Comparison of ENCODE assay signal across 10 cellular contexts in genomic region chr2:18149660-18150246, GRCh38.
A peak's percentile ranks its signal among the peaks of the same experiment; 100 is the strongest.
DNase-seq lines count a peak whose midpoint lies in the region; ATAC-seq and TF ChIP-seq lines count a peak whose summit lies in the region.
"Had no signal": no experiment of that assay in that cellular context is flagged by ENCODE, and none has a peak within 500 bp of the region (broad histone marks: within the 10 kb centered on the region; RNA-seq: fewer than 3 reads in every experiment).

No MANE protein-coding gene starts in this region.

- H3K4me1 Mint-ChIP-seq in activated T-helper 1 cell treated with anti-CD3 and anti-CD28 coated beads, Interleukin-12 subunit alpha, Interleukin-12 subunit beta, Interleukin-2, Interleukin-4 antibody, amounts not matched to agents 30 ng/mL and 10 ng/mL and 1 ng/mL, durations not matched to agents 14 hours and 24 hours and 36 hours (ENCODE audit: low read depth), result no peaks in the 10 kb centered on the region
- H3K4me1 Mint-ChIP-seq: activated naive CD4-positive, alpha-beta T cell treated with anti-CD3 and anti-CD28 coated beads, Interleukin-2, amount 50 U/mL, for 24 hours had no signal

- H3K27me3 Mint-ChIP-seq in activated T-helper 1 cell treated with anti-CD3 and anti-CD28 coated beads, Interleukin-12 subunit alpha, Interleukin-12 subunit beta, Interleukin-2, Interleukin-4 antibody, amounts not matched to agents 30 ng/mL and 10 ng/mL and 1 ng/mL, durations not matched to agents 14 hours and 24 hours and 36 hours (ENCODE audit: insufficient read depth), result no peaks in the 10 kb centered on the region

- H3K4me1 ChIP-seq in lung (ENCODE audit: control insufficient read depth in 2 of 2, insufficient read depth in 2 of 2, low read length in 2 of 2), result no peaks in the 10 kb centered on the region

- H3K9me3 Mint-ChIP-seq in activated T-helper 1 cell treated with anti-CD3 and anti-CD28 coated beads, Interleukin-12 subunit alpha, Interleukin-12 subunit beta, Interleukin-2, Interleukin-4 antibody, amounts not matched to agents 30 ng/mL and 10 ng/mL and 1 ng/mL, durations not matched to agents 14 hours and 24 hours and 36 hours, result no peaks in the 10 kb centered on the region
- H3K9me3 Mint-ChIP-seq: activated naive CD4-positive, alpha-beta T cell treated with anti-CD3 and anti-CD28 coated beads, Interleukin-2, amount 50 U/mL, for 24 hours had no signal

- H3K36me3 ChIP-seq in brain microvascular endothelial cell (replicated peaks) (no peaks in the 10 kb centered on the region), lung (ENCODE audit: control insufficient read depth in 2 of 2, insufficient read depth in 2 of 2, low read length in 2 of 2) (no peaks in the 10 kb centered on the region)
- H3K36me3 ChIP-seq: BLaER1 had no signal

- in situ Hi-C loops in brain microvascular endothelial cell (cut with HindIII; ENCODE audit: low pct_ligation_motif_present, low sequenced_read_pairs), result no loop called here

- ATAC-seq in HG03060 (IDR thresholded peaks at IDR 0.05; ENCODE audit: low read depth, unreplicated experiment) (peak; percentile 70), lung (ENCODE audit: insufficient read depth, low FRiP score) (no peak), GM18907 (IDR thresholded peaks at IDR 0.05; ENCODE audit: unreplicated experiment) (no peak)

- peak; percentile 72 for TF ChIP-seq CTCF in brain microvascular endothelial cell (IDR thresholded peaks at IDR 0.05; ENCODE audit: low read depth, low read length, missing control alignments)
- peak; percentile 31 for TF ChIP-seq CTCF in lung (IDR thresholded peaks at IDR 0.05; ENCODE audit: control extremely low read depth, extremely low read depth)

- no peak overlapping the region for H3K27ac Mint-ChIP-seq in activated T-helper 1 cell treated with anti-CD3 and anti-CD28 coated beads, Interleukin-12 subunit alpha, Interleukin-12 subunit beta, Interleukin-2, Interleukin-4 antibody, amounts not matched to agents 30 ng/mL and 10 ng/mL and 1 ng/mL, durations not matched to agents 14 hours and 24 hours and 36 hours
- H3K27ac Mint-ChIP-seq: activated naive CD4-positive, alpha-beta T cell treated with anti-CD3 and anti-CD28 coated beads, Interleukin-2, amount 50 U/mL, for 24 hours had no signal

- H3K36me3 Mint-ChIP-seq in activated T-helper 1 cell treated with anti-CD3 and anti-CD28 coated beads, Interleukin-12 subunit alpha, Interleukin-12 subunit beta, Interleukin-2, Interleukin-4 antibody, amounts not matched to agents 30 ng/mL and 10 ng/mL and 1 ng/mL, durations not matched to agents 14 hours and 24 hours and 36 hours (ENCODE audit: low read depth), result no peaks in the 10 kb centered on the region
- H3K36me3 Mint-ChIP-seq: activated naive CD4-positive, alpha-beta T cell treated with anti-CD3 and anti-CD28 coated beads, Interleukin-2, amount 50 U/mL, for 24 hours had no signal

- 16 to 24% methylated on average over 3 of the region's 3 CpGs for WGBS in lung, 2 donors

- H3K9me3 ChIP-seq in lung (ENCODE audit: control insufficient read depth in 2 of 2, insufficient read depth in 1 of 2, low read length in 1 of 2), result no peaks in the 10 kb centered on the region
- H3K9me3 ChIP-seq: BLaER1 had no signal

- intact Hi-C loops in activated T-helper 1 cell treated with anti-CD3 and anti-CD28 coated beads, Interleukin-12 subunit alpha, Interleukin-12 subunit beta, Interleukin-2, Interleukin-4 antibody, amounts not matched to agents 30 ng/mL and 10 ng/mL and 1 ng/mL, durations not matched to agents 14 hours and 24 hours and 36 hours (cut with micrococcal nuclease), result loop anchor here (1.0 kb wide), 2 partner anchors 298 to 430 kb away; no protein-coding TSS in a partner anchor

- H3K27me3 ChIP-seq in brain microvascular endothelial cell (replicated peaks) (no peaks in the 10 kb centered on the region), lung (ENCODE audit: control insufficient read depth, insufficient read depth) (no peaks in the 10 kb centered on the region)
- H3K27me3 ChIP-seq: BLaER1 had no signal

- H3K4me3 Mint-ChIP-seq in activated T-helper 1 cell treated with anti-CD3 and anti-CD28 coated beads, Interleukin-12 subunit alpha, Interleukin-12 subunit beta, Interleukin-2, Interleukin-4 antibody, amounts not matched to agents 30 ng/mL and 10 ng/mL and 1 ng/mL, durations not matched to agents 14 hours and 24 hours and 36 hours, result no peak overlapping the region
- H3K4me3 Mint-ChIP-seq: activated naive CD4-positive, alpha-beta T cell treated with anti-CD3 and anti-CD28 coated beads, Interleukin-2, amount 50 U/mL, for 24 hours had no signal

- DNase-seq in NCI-H1417 (lab: John Stamatoyannopoulos, UW) (peak; percentile 19 to 70 (median 64)), NCI-H1417 treated with DMSO at 0.1 percent for 48 hours (lab: John Stamatoyannopoulos, UW) (no peak), NCI-H446 (lab: John Stamatoyannopoulos, UW) (peak; percentile 14 to 75), brain microvascular endothelial cell (no peak), lung (ENCODE audit: low spot score) (no peak)
- DNase-seq in activated T-helper 1 cell treated with anti-CD3 and anti-CD28 coated beads, Interleukin-12 subunit alpha, Interleukin-12 subunit beta, Interleukin-2, Interleukin-4 antibody, amounts not matched to agents 30 ng/mL and 10 ng/mL and 1 ng/mL, durations not matched to agents 14 hours and 24 hours and 36 hours (ENCODE audit: low spot score), result no peak

- H3K4me3 ChIP-seq in brain microvascular endothelial cell (ENCODE audit: low read depth, low read length) (no peak overlapping the region), lung (no peak overlapping the region)
- H3K4me3 ChIP-seq: BLaER1 had no signal

- no peak overlapping the region for H3K27ac ChIP-seq in brain microvascular endothelial cell
- no peak overlapping the region for H3K27ac ChIP-seq in lung (ENCODE audit: low read depth in 1 of 2, low read length in 1 of 2)
- H3K27ac ChIP-seq: BLaER1 had no signal

Comparison
In these comparisons a context has a peak if more than half of its experiments do, and no peak if none do; other contexts are left out.
1. DNase-seq: peak in NCI-H1417 (3 of 3) and NCI-H446 (2 of 2); none in NCI-H1417 treated with DMSO at 0.1 percent for 48 hours (single experiment), brain microvascular endothelial cell (single experiment), lung (single experiment) and activated T-helper 1 cell treated with anti-CD3 and anti-CD28 coated beads, Interleukin-12 subunit alpha, Interleukin-12 subunit beta, Interleukin-2, Interleukin-4 antibody, amounts not matched to agents 30 ng/mL and 10 ng/mL and 1 ng/mL, durations not matched to agents 14 hours and 24 hours and 36 hours (single experiment).